ENCODE assay signal across 1 cellular context in the genomic region with DNA sequence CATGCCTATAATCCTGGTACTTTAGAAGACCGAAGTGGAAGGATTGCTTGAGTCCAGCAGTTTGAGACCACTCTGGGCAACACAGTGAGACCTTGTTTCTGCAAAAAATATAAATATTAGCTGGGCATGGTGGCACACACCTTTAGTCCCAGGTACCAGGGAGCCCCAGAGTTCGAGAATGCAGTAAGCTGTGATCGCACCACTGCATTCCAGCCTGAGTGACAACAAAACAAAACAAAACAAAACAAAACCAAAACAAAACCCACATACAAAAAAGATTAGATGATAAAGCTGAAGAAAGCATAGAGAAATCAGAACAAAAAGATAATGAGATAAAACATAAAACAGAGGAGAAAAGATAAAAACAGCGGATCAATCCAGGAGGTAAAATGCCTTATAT.
TF ChIP-seq lines count a peak whose summit lies in the region.

No MANE protein-coding gene starts in this region.

TF ChIP-seq in GM12878, 131 proteins besides CTCF, POLR2A, EP300 and RAD21:
- TF ChIP-seq, protein P1, sequence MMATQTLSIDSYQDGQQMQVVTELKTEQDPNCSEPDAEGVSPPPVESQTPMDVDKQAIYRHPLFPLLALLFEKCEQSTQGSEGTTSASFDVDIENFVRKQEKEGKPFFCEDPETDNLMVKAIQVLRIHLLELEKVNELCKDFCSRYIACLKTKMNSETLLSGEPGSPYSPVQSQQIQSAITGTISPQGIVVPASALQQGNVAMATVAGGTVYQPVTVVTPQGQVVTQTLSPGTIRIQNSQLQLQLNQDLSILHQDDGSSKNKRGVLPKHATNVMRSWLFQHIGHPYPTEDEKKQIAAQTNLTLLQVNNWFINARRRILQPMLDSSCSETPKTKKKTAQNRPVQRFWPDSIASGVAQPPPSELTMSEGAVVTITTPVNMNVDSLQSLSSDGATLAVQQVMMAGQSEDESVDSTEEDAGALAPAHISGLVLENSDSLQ (IDR thresholded peaks at IDR 0.05), result 0 out of 2 replicates have a peak, but pooled peaks have one; percentile 12
- no peak for TF ChIP-seq MTA2 (IDR thresholded peaks at IDR 0.05; ENCODE audit: low read depth)
TF ChIP-seq in GM12878: peak in this region for 1.
